Comparison of ENCODE assay signal across 8 cellular contexts in the genomic region with DNA sequence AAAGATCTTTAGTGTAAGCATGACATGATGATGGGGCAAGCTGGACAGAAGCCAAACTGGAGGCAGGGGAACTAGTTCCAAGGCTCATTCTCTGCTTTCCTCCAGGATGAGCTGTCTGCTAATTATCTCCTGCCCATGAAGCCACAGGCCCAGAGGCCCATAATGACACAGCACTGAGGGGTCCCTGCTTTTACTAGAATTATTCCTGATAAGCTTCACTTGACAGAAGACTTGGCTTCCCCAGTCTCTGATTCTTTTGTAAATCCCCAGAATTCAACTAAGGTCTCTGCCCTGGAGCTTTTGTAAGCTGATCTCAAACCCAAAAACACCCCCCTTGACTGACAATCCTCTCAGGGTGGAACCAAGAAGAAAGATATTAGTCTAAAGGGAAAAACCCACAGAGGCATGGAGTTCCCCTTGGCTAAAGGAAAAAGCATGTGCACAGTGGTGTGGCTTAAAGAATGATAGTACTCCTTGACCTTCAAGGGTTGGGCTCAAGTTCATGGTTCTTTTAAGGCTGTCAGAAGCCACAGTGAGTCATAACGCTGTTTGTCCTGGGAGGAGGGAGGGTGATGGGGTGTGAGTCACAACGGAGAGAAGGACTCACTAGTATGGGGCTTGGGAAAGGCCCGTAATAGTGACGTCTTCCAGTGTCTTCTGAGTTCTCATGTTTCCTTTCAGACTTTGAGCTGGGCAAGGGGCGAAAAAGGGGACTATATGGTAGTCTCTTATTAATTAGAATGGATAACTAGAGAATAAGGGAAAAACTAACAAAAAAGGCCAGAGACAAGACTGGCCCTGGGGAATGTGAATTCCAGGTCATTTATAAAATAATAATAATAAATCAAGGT.
A peak's percentile ranks its signal among the peaks of the same experiment; 100 is the strongest.
DNase-seq lines count a peak whose midpoint lies in the region; ATAC-seq and TF ChIP-seq lines count a peak whose summit lies in the region.

No MANE protein-coding gene starts in this region.

- ATAC-seq in GM19035 (IDR thresholded peaks at IDR 0.05; ENCODE audit: unreplicated experiment) (peak; percentile 97), HG03159 (IDR thresholded peaks at IDR 0.05; ENCODE audit: unreplicated experiment) (peak; percentile 94), sciatic nerve (peak; percentile 96)

- H3K36me3 ChIP-seq in ACC112 (ENCODE audit: insufficient read depth, low read length), result no peaks in the 10 kb centered on the region
- H3K36me3 ChIP-seq in OCI-LY7 (ENCODE audit: insufficient read depth, low read length), result no peaks in the 10 kb centered on the region

- no peak overlapping the region for H3K4me3 Mint-ChIP-seq in T-helper 2 cell treated with Interferon-gamma antibody and Interleukin-4, amounts not matched to agents 5 μg/mL and 100 μg/mL, for 36 hours

- BruUV-seq in OCI-LY7 (replicated peaks; lab: Mats Ljungman, UMichigan), result no TSS peak

- H3K4me3 ChIP-seq in ACC112 (ENCODE audit: low read depth, low read length) (0 out of 2 replicates have a peak overlapping the region, but pooled peaks have one; percentile 23), OCI-LY7 (ENCODE audit: low read depth, low read length, poor library complexity, severe bottlenecking) (no peak overlapping the region)

- no peaks in the 10 kb centered on the region for H3K27me3 ChIP-seq in ACC112 (ENCODE audit: insufficient read depth, low read length)

- no peak overlapping the region for H3K27ac Mint-ChIP-seq in T-helper 2 cell treated with Interferon-gamma antibody and Interleukin-4, amounts not matched to agents 5 μg/mL and 100 μg/mL, for 36 hours

- H3K9me2 ChIP-seq in OCI-LY7 (ENCODE audit: insufficient read depth, low read length), result no peaks in the 10 kb centered on the region

- peaks cover 5% of the 10 kb centered on the region for H3K4me1 Mint-ChIP-seq in T-helper 2 cell treated with Interferon-gamma antibody and Interleukin-4, amounts not matched to agents 5 μg/mL and 100 μg/mL, for 36 hours (ENCODE audit: low read depth)

- H3K4me1 ChIP-seq in ACC112 (ENCODE audit: control insufficient read depth, insufficient read depth, low read length, unreplicated experiment) (peaks cover 36% of the 10 kb centered on the region), OCI-LY7 (ENCODE audit: insufficient read depth, low read length, poor library complexity, severe bottlenecking) (no peaks in the 10 kb centered on the region)

- POLR2A ChIA-PET in OCI-LY7 (lab: Charles Lee), result no interaction called here

- H2AFZ ChIP-seq in ACC112 (ENCODE audit: low read length, unreplicated experiment) (peak overlapping the region; percentile 39), OCI-LY7 (ENCODE audit: low read length) (no peak overlapping the region)

- H3K4me2 ChIP-seq in OCI-LY7 (ENCODE audit: low read length), result no peak overlapping the region

- intact Hi-C loops in sciatic nerve (cut with DNase I), result no loop called here
- intact Hi-C loops in OCI-LY7 (cut with micrococcal nuclease; ENCODE audit: unreplicated experiment), result no loop called here

- TF ChIP-seq CTCF in OCI-LY7 (conservative IDR thresholded peaks at IDR 0.05; ENCODE audit: low read length), result no peak

- no peaks in the 10 kb centered on the region for H3K79me2 ChIP-seq in ACC112 (ENCODE audit: control insufficient read depth, insufficient read depth, low read length, unreplicated experiment)
- H3K79me2 ChIP-seq in OCI-LY7 (ENCODE audit: insufficient read depth, low read depth, low read length), result no peaks in the 10 kb centered on the region

- no peaks in the 10 kb centered on the region for H3K36me3 Mint-ChIP-seq in T-helper 2 cell treated with Interferon-gamma antibody and Interleukin-4, amounts not matched to agents 5 μg/mL and 100 μg/mL, for 36 hours (ENCODE audit: low read depth)

- DNase-seq in T-helper 2 cell treated with Interferon-gamma antibody and Interleukin-4, amounts not matched to agents 5 μg/mL and 100 μg/mL, for 36 hours (ENCODE audit: low spot score), result peak; percentile 84
- DNase-seq in epidermal melanocyte (ENCODE audit: insufficient read length, low spot score) (peak; percentile 76), sciatic nerve (ENCODE audit: low spot score) (peak; percentile 62), OCI-LY7 (ENCODE audit: low spot score) (no peak), SK-N-DZ (ENCODE audit: low spot score) (no peak)

- no peaks in the 10 kb centered on the region for H3K9me3 ChIP-seq in OCI-LY7 (ENCODE audit: low read length)

- CTCF ChIA-PET in OCI-LY7 (lab: Charles Lee; ENCODE audit: unreplicated experiment), result no interaction called here

- H3K9me3 Mint-ChIP-seq in T-helper 2 cell treated with Interferon-gamma antibody and Interleukin-4, amounts not matched to agents 5 μg/mL and 100 μg/mL, for 36 hours, result peaks cover 13% of the 10 kb centered on the region

- H3K27ac ChIP-seq in ACC112 (ENCODE audit: low read depth, low read length), result peak overlapping the region; percentile 98
- no peak overlapping the region for H3K27ac ChIP-seq in OCI-LY7 (ENCODE audit: low read depth, low read length, poor library complexity, severe bottlenecking)

- no peaks in the 10 kb centered on the region for H3K27me3 Mint-ChIP-seq in T-helper 2 cell treated with Interferon-gamma antibody and Interleukin-4, amounts not matched to agents 5 μg/mL and 100 μg/mL, for 36 hours (ENCODE audit: low read depth)

- no peaks in the 10 kb centered on the region for H4K20me1 ChIP-seq in OCI-LY7 (ENCODE audit: insufficient read depth, low read length)

Comparison
In these comparisons a context has a peak if more than half of its experiments do, and no peak if none do; other contexts are left out.
1. DNase-seq: peak in T-helper 2 cell treated with Interferon-gamma antibody and Interleukin-4, amounts not matched to agents 5 μg/mL and 100 μg/mL, for 36 hours (single experiment), epidermal melanocyte (single experiment) and sciatic nerve (single experiment); none in OCI-LY7 (single experiment) and SK-N-DZ (single experiment).
2. Peak in every context shown above with its lines, with median percentiles within 50 percentile points of each other: ATAC-seq.